27 cellular contexts compared by ENCODE assay signal in genomic region chr2:208069186-208069585, GRCh38. TPM values are rescaled to one million over a fixed set of nuclear protein-coding genes. Genes with fewer than 3 reads are reported as not detected.
"Had no signal": no experiment of that assay in that cellular context is flagged by ENCODE, and none has a peak within 500 bp of the region (broad histone marks: within the 10 kb centered on the region; RNA-seq: fewer than 3 reads in every experiment).

No MANE protein-coding gene starts in this region.

- H3K9me3 Mint-ChIP-seq: activated B cell treated with CpG ODN at 0.5 μM for 24 hours; activated CD4-positive, alpha-beta memory T cell treated with anti-CD3 and anti-CD28 coated beads, Interleukin-2, amount 10 ng/mL, durations not matched to agents 7 days and 5 days; activated naive CD8-positive, alpha-beta T cell treated with anti-CD3 and anti-CD28 coated beads, Interleukin-2, amount 10 ng/mL, durations not matched to agents 7 days and 5 days; activated T-helper 2 cell treated with anti-CD3 and anti-CD28 coated beads, Interferon-gamma antibody, Interleukin-2, Interleukin-4, amounts not matched to agents 10 μg/mL and 5 μg/mL and 100 μg/mL, durations not matched to agents 14 hours and 24 hours and 36 hours; central memory CD8-positive, alpha-beta T cell; naive thymus-derived CD8-positive, alpha-beta T cell; stimulated activated naive CD8-positive, alpha-beta T cell treated with anti-CD3 and anti-CD28 coated beads, Interleukin-15, amount 100 ng/mL, for 72 hours; type B pancreatic cell had no signal

- H3K4me3 ChIP-seq: colonic mucosa, ovary, psoas muscle, skin epidermis had no signal

- H3K4me3 Mint-ChIP-seq: activated B cell treated with CpG ODN at 0.5 μM for 24 hours; activated CD4-positive, alpha-beta memory T cell treated with anti-CD3 and anti-CD28 coated beads, Interleukin-2, amount 10 ng/mL, durations not matched to agents 7 days and 5 days; activated naive CD8-positive, alpha-beta T cell treated with anti-CD3 and anti-CD28 coated beads, Interleukin-2, amount 10 ng/mL, durations not matched to agents 7 days and 5 days; central memory CD8-positive, alpha-beta T cell; naive thymus-derived CD8-positive, alpha-beta T cell; stimulated activated naive CD8-positive, alpha-beta T cell treated with anti-CD3 and anti-CD28 coated beads, Interleukin-15, amount 100 ng/mL, for 72 hours; type B pancreatic cell had no signal

- H3K4me1 ChIP-seq: colonic mucosa, psoas muscle had no signal

- H3K27me3 Mint-ChIP-seq: stimulated activated naive CD8-positive, alpha-beta T cell treated with anti-CD3 and anti-CD28 coated beads, Interleukin-15, amount 100 ng/mL, for 72 hours had no signal

- H3K27me3 ChIP-seq: brain microvascular endothelial cell, colonic mucosa, ovary had no signal

- ATAC-seq: left cardiac atrium; naive thymus-derived CD8-positive, alpha-beta T cell; psoas muscle; right cardiac atrium; stimulated activated naive CD8-positive, alpha-beta T cell treated with anti-CD3 and anti-CD28 coated beads, Interleukin-15, amount 100 ng/mL, for 72 hours had no signal

- H3K36me3 Mint-ChIP-seq: activated naive CD8-positive, alpha-beta T cell treated with anti-CD3 and anti-CD28 coated beads, Interleukin-2, amount 10 ng/mL, durations not matched to agents 7 days and 5 days; naive thymus-derived CD8-positive, alpha-beta T cell; type B pancreatic cell had no signal

- DNase-seq: activated B cell treated with CpG ODN at 0.5 μM for 24 hours; activated CD4-positive, alpha-beta memory T cell treated with anti-CD3 and anti-CD28 coated beads, Interleukin-2, amount 10 ng/mL, durations not matched to agents 7 days and 5 days; activated CD4-positive, alpha-beta T cell treated with anti-CD3 and anti-CD28 coated beads for 48 hours; activated naive CD4-positive, alpha-beta T cell treated with Interleukin-2 at 50 U/mL for 16 hours; activated naive CD8-positive, alpha-beta T cell treated with anti-CD3 and anti-CD28 coated beads, Interleukin-2, amount 10 ng/mL, durations not matched to agents 7 days and 5 days; activated T-cell treated with anti-CD3 and anti-CD28 coated beads, Interleukin-2, amount 50 U/mL, for 1 hour; anterior cingulate cortex; brain microvascular endothelial cell; colonic mucosa; hippocampal formation; left cardiac atrium; mesendoderm; naive thymus-derived CD8-positive, alpha-beta T cell; ovary; psoas muscle; right cardiac atrium; stimulated activated CD4-positive, alpha-beta T cell treated with anti-CD3 and anti-CD28 coated beads, Interleukin-15, amount 100 ng/mL, for 24 hours; stimulated activated CD4-positive, alpha-beta T cell treated with anti-CD3 and anti-CD28 coated beads, Interleukin-2, amount 100 ng/mL, for 48 hours; stimulated activated naive CD8-positive, alpha-beta T cell treated with anti-CD3 and anti-CD28 coated beads, Interleukin-15, amount 100 ng/mL, for 72 hours had no signal

- H3K9me3 ChIP-seq: colonic mucosa, ovary, psoas muscle had no signal

- H3K4me1 Mint-ChIP-seq: activated CD4-positive, alpha-beta memory T cell treated with anti-CD3 and anti-CD28 coated beads, Interleukin-2, amount 10 ng/mL, durations not matched to agents 7 days and 5 days; activated naive CD8-positive, alpha-beta T cell treated with anti-CD3 and anti-CD28 coated beads, Interleukin-2, amount 10 ng/mL, durations not matched to agents 7 days and 5 days; central memory CD8-positive, alpha-beta T cell; naive thymus-derived CD8-positive, alpha-beta T cell; stimulated activated naive CD8-positive, alpha-beta T cell treated with anti-CD3 and anti-CD28 coated beads, Interleukin-15, amount 100 ng/mL, for 72 hours had no signal

- H3K36me3 ChIP-seq: brain microvascular endothelial cell, colonic mucosa, ovary had no signal

- H3K27ac ChIP-seq: brain microvascular endothelial cell, colonic mucosa, ovary, psoas muscle, skin epidermis had no signal

- H3K27ac Mint-ChIP-seq: activated B cell treated with CpG ODN at 0.5 μM for 24 hours; activated CD4-positive, alpha-beta memory T cell treated with anti-CD3 and anti-CD28 coated beads, Interleukin-2, amount 10 ng/mL, durations not matched to agents 7 days and 5 days; activated naive CD8-positive, alpha-beta T cell treated with anti-CD3 and anti-CD28 coated beads, Interleukin-2, amount 10 ng/mL, durations not matched to agents 7 days and 5 days; activated T-helper 2 cell treated with anti-CD3 and anti-CD28 coated beads, Interferon-gamma antibody, Interleukin-2, Interleukin-4, amounts not matched to agents 10 μg/mL and 5 μg/mL and 100 μg/mL, durations not matched to agents 14 hours and 24 hours and 36 hours; naive thymus-derived CD8-positive, alpha-beta T cell; stimulated activated naive CD8-positive, alpha-beta T cell treated with anti-CD3 and anti-CD28 coated beads, Interleukin-15, amount 100 ng/mL, for 72 hours; type B pancreatic cell had no signal

RNA-seq across cellular contexts. Expression of gene CRYGD, which starts 55.1 kb away (rescaled TPM):
- total RNA-seq: activated B cell treated with CpG ODN at 0.5 μM for 24 hours; activated CD4-positive, alpha-beta memory T cell treated with anti-CD3 and anti-CD28 coated beads, Interleukin-2, amount 10 ng/mL, durations not matched to agents 7 days and 5 days; activated naive CD8-positive, alpha-beta T cell treated with anti-CD3 and anti-CD28 coated beads, Interleukin-2, amount 10 ng/mL, durations not matched to agents 7 days and 5 days; activated T-helper 2 cell treated with anti-CD3 and anti-CD28 coated beads, Interferon-gamma antibody, Interleukin-2, Interleukin-4, amounts not matched to agents 10 μg/mL and 5 μg/mL and 100 μg/mL, durations not matched to agents 14 hours and 24 hours and 36 hours; colonic mucosa; epithelial cell of proximal tubule; fibroblast of villous mesenchyme; left cardiac atrium; lower leg skin; naive thymus-derived CD8-positive, alpha-beta T cell; psoas muscle; T-helper 2 cell treated with Interferon-gamma antibody and Interleukin-4, amounts not matched to agents 100 ng/mL and 5 ng/mL, for 36 hours had no signal
- polyA plus RNA-seq: naive thymus-derived CD8-positive, alpha-beta T cell; psoas muscle; right cardiac atrium had no signal
